In the genomic region with DNA sequence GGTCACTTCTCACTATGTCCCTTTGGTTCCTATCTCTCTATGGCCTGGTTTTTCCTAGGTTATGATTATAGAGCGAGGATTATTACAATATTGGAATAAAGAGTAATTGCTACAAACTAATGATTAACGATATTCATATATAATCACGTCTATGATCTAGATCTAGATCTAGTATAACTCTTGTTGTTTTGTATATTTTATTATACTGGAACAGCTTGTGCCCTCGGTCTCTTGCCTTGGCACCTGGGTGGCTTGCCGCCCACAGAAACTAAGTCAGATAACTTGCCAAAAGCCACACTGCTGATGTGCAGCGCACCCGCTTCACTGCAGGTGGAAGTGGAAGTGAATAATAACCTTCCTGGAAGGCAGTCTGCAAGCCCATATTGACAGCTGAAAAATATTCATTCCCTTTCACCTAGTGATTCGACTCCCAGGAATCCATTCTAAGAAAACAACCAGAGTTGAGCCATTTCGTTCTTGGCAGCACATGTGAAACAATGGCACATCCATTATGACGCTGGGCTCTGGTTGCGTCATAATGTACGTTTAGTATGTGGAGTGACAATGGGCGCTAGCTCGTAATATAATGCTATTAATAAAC, we compare ENCODE assay signal across 1 cellular context.
A peak's percentile ranks its signal among the peaks of the same experiment; 100 is the strongest.
TF ChIP-seq lines count a peak whose summit lies in the region.

No MANE protein-coding gene starts in this region.

TF ChIP-seq in HepG2, 621 proteins besides CTCF, POLR2A, EP300 and RAD21:
- TF ChIP-seq HOXA5 (CRISPR knock-in tag; IDR thresholded peaks at IDR 0.05), result 0 out of 2 replicates have a peak, but pooled peaks have one; percentile 6
- no peak for TF ChIP-seq PPARG (CRISPR knock-in tag; conservative IDR thresholded peaks at IDR 0.05)
- TF ChIP-seq, protein P1, sequence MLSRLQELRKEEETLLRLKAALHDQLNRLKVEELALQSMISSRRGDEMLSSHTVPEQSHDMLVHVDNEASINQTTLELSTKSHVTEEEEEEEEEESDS (CRISPR knock-in tag; IDR thresholded peaks at IDR 0.05; ENCODE audit: borderline replicate concordance), result no peak
- TF ChIP-seq ZBTB7B (CRISPR knock-in tag; IDR thresholded peaks at IDR 0.05), result 0 out of 2 replicates have a peak, but pooled peaks have one; percentile 2
- 0 out of 2 replicates have a peak, but pooled peaks have one; percentile 10 for TF ChIP-seq ZFP37 (CRISPR knock-in tag; IDR thresholded peaks at IDR 0.05; ENCODE audit: borderline replicate concordance)
- no peak for TF ChIP-seq ZNF34 (CRISPR knock-in tag; IDR thresholded peaks at IDR 0.05; ENCODE audit: borderline replicate concordance)
- TF ChIP-seq, protein P2, sequence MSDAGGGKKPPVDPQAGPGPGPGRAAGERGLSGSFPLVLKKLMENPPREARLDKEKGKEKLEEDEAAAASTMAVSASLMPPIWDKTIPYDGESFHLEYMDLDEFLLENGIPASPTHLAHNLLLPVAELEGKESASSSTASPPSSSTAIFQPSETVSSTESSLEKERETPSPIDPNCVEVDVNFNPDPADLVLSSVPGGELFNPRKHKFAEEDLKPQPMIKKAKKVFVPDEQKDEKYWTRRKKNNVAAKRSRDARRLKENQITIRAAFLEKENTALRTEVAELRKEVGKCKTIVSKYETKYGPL (CRISPR knock-in tag; IDR thresholded peaks at IDR 0.05), result no peak
- TF ChIP-seq YEATS4 (CRISPR knock-in tag; IDR thresholded peaks at IDR 0.05; ENCODE audit: borderline replicate concordance), result peak; percentile 12; the same call in 1 of the 2 replicates
- no peak for TF ChIP-seq SOX13 (IDR thresholded peaks at IDR 0.05)
- peak in 1 of 2 experiments; percentile 50; a peak in 1 of 4 replicates for TF ChIP-seq SOX13 (CRISPR knock-in tag; conservative IDR thresholded peaks at IDR 0.05 in 1 of 2, IDR thresholded peaks at IDR 0.05 in 1 of 2)
- peak; percentile 58 for TF ChIP-seq CEBPG (CRISPR knock-in tag; IDR thresholded peaks at IDR 0.05)
- 0 out of 2 replicates have a peak, but pooled peaks have one; percentile 13 for TF ChIP-seq ZNF235 (CRISPR knock-in tag; IDR thresholded peaks at IDR 0.05; ENCODE audit: borderline replicate concordance)
- 0 out of 2 replicates have a peak, but pooled peaks have one; percentile 11 for TF ChIP-seq PHF20 (CRISPR knock-in tag; IDR thresholded peaks at IDR 0.05)
- TF ChIP-seq MXI1 (IDR thresholded peaks at IDR 0.05; ENCODE audit: borderline replicate concordance, low read depth, low read length), result 0 out of 3 replicates have a peak, but pooled peaks have one; percentile 3
- TF ChIP-seq, protein P3, sequence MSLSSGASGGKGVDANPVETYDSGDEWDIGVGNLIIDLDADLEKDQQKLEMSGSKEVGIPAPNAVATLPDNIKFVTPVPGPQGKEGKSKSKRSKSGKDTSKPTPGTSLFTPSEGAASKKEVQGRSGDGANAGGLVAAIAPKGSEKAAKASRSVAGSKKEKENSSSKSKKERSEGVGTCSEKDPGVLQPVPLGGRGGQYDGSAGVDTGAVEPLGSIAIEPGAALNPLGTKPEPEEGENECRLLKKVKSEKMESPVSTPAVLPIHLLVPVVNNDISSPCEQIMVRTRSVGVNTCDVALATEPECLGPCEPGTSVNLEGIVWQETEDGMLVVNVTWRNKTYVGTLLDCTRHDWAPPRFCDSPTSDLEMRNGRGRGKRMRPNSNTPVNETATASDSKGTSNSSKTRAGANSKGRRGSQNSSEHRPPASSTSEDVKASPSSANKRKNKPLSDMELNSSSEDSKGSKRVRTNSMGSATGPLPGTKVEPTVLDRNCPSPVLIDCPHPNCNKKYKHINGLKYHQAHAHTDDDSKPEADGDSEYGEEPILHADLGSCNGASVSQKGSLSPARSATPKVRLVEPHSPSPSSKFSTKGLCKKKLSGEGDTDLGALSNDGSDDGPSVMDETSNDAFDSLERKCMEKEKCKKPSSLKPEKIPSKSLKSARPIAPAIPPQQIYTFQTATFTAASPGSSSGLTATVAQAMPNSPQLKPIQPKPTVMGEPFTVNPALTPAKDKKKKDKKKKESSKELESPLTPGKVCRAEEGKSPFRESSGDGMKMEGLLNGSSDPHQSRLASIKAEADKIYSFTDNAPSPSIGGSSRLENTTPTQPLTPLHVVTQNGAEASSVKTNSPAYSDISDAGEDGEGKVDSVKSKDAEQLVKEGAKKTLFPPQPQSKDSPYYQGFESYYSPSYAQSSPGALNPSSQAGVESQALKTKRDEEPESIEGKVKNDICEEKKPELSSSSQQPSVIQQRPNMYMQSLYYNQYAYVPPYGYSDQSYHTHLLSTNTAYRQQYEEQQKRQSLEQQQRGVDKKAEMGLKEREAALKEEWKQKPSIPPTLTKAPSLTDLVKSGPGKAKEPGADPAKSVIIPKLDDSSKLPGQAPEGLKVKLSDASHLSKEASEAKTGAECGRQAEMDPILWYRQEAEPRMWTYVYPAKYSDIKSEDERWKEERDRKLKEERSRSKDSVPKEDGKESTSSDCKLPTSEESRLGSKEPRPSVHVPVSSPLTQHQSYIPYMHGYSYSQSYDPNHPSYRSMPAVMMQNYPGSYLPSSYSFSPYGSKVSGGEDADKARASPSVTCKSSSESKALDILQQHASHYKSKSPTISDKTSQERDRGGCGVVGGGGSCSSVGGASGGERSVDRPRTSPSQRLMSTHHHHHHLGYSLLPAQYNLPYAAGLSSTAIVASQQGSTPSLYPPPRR (CRISPR knock-in tag; IDR thresholded peaks at IDR 0.05; ENCODE audit: borderline replicate concordance), result no peak
- TF ChIP-seq ZMYM4 (CRISPR knock-in tag; IDR thresholded peaks at IDR 0.05), result 0 out of 2 replicates have a peak, but pooled peaks have one; percentile 4
- TF ChIP-seq, protein P4, sequence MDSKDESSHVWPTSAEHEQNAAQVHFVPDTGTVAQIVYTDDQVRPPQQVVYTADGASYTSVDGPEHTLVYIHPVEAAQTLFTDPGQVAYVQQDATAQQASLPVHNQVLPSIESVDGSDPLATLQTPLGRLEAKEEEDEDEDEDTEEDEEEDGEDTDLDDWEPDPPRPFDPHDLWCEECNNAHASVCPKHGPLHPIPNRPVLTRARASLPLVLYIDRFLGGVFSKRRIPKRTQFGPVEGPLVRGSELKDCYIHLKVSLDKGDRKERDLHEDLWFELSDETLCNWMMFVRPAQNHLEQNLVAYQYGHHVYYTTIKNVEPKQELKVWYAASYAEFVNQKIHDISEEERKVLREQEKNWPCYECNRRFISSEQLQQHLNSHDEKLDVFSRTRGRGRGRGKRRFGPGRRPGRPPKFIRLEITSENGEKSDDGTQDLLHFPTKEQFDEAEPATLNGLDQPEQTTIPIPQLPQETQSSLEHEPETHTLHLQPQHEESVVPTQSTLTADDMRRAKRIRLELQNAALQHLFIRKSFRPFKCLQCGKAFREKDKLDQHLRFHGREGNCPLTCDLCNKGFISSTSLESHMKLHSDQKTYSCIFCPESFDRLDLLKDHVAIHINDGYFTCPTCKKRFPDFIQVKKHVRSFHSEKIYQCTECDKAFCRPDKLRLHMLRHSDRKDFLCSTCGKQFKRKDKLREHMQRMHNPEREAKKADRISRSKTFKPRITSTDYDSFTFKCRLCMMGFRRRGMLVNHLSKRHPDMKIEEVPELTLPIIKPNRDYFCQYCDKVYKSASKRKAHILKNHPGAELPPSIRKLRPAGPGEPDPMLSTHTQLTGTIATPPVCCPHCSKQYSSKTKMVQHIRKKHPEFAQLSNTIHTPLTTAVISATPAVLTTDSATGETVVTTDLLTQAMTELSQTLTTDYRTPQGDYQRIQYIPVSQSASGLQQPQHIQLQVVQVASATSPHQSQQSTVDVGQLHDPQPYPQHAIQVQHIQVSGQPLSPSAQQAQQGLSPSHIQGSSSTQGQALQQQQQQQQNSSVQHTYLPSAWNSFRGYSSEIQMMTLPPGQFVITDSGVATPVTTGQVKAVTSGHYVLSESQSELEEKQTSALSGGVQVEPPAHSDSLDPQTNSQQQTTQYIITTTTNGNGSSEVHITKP (CRISPR knock-in tag; IDR thresholded peaks at IDR 0.05; ENCODE audit: low read depth), result no peak
- TF ChIP-seq, protein P5, sequence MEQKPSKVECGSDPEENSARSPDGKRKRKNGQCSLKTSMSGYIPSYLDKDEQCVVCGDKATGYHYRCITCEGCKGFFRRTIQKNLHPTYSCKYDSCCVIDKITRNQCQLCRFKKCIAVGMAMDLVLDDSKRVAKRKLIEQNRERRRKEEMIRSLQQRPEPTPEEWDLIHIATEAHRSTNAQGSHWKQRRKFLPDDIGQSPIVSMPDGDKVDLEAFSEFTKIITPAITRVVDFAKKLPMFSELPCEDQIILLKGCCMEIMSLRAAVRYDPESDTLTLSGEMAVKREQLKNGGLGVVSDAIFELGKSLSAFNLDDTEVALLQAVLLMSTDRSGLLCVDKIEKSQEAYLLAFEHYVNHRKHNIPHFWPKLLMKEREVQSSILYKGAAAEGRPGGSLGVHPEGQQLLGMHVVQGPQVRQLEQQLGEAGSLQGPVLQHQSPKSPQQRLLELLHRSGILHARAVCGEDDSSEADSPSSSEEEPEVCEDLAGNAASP (CRISPR knock-in tag; IDR thresholded peaks at IDR 0.05; ENCODE audit: borderline replicate concordance), result no peak
- TF ChIP-seq ATF7 (IDR thresholded peaks at IDR 0.05), result no peak
- no peak for TF ChIP-seq ATF7 (CRISPR knock-in tag; IDR thresholded peaks at IDR 0.05)
- peak; percentile 90 for TF ChIP-seq CEBPB (IDR thresholded peaks at IDR 0.05; ENCODE audit: borderline replicate concordance, low read depth, low read length)
- TF ChIP-seq MAZ (IDR thresholded peaks at IDR 0.05; ENCODE audit: borderline replicate concordance, low read depth, low read length), result no peak
- TF ChIP-seq MAZ (CRISPR knock-in tag; IDR thresholded peaks at IDR 0.05; ENCODE audit: low read depth), result 0 out of 2 replicates have a peak, but pooled peaks have one; percentile 13
- TF ChIP-seq, protein P6, sequence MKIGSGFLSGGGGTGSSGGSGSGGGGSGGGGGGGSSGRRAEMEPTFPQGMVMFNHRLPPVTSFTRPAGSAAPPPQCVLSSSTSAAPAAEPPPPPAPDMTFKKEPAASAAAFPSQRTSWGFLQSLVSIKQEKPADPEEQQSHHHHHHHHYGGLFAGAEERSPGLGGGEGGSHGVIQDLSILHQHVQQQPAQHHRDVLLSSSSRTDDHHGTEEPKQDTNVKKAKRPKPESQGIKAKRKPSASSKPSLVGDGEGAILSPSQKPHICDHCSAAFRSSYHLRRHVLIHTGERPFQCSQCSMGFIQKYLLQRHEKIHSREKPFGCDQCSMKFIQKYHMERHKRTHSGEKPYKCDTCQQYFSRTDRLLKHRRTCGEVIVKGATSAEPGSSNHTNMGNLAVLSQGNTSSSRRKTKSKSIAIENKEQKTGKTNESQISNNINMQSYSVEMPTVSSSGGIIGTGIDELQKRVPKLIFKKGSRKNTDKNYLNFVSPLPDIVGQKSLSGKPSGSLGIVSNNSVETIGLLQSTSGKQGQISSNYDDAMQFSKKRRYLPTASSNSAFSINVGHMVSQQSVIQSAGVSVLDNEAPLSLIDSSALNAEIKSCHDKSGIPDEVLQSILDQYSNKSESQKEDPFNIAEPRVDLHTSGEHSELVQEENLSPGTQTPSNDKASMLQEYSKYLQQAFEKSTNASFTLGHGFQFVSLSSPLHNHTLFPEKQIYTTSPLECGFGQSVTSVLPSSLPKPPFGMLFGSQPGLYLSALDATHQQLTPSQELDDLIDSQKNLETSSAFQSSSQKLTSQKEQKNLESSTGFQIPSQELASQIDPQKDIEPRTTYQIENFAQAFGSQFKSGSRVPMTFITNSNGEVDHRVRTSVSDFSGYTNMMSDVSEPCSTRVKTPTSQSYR (CRISPR knock-in tag; IDR thresholded peaks at IDR 0.05; ENCODE audit: borderline replicate concordance), result no peak
- no peak for TF ChIP-seq PCBP2 (optimal IDR thresholded peaks at IDR 0.05; ENCODE audit: low read depth, low read length, poor library complexity, severe bottlenecking)
- peak; percentile 12 for TF ChIP-seq JARID2 (CRISPR knock-in tag; IDR thresholded peaks at IDR 0.05; ENCODE audit: insufficient replicate concordance)
- TF ChIP-seq, protein P7, sequence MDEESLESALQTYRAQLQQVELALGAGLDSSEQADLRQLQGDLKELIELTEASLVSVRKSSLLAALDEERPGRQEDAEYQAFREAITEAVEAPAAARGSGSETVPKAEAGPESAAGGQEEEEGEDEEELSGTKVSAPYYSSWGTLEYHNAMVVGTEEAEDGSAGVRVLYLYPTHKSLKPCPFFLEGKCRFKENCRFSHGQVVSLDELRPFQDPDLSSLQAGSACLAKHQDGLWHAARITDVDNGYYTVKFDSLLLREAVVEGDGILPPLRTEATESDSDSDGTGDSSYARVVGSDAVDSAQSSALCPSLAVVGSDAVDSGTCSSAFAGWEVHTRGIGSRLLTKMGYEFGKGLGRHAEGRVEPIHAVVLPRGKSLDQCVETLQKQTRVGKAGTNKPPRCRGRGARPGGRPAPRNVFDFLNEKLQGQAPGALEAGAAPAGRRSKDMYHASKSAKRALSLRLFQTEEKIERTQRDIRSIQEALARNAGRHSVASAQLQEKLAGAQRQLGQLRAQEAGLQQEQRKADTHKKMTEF (CRISPR knock-in tag; IDR thresholded peaks at IDR 0.05), result 0 out of 2 replicates have a peak, but pooled peaks have one; percentile 8
